In genomic region chr11:130980463-130980862, GRCh38 we compare ENCODE assay signal across 18 cellular contexts.
DNase-seq lines count a peak whose midpoint lies in the region; ATAC-seq and TF ChIP-seq lines count a peak whose summit lies in the region.
"Had no signal": no experiment of that assay in that cellular context is flagged by ENCODE, and none has a peak within 500 bp of the region (broad histone marks: within the 10 kb centered on the region; RNA-seq: fewer than 3 reads in every experiment).

No MANE protein-coding gene starts in this region.

- POLR2A ChIA-PET in IMR-90 (lab: Charles Lee; ENCODE audit: unreplicated experiment), result no interaction called here

- H4K8ac ChIP-seq in IMR-90 (ENCODE audit: low read depth in 2 of 2, low read length in 2 of 2) (no peak overlapping the region), mesenchymal stem cell (ENCODE audit: low read length) (peak overlapping the region; percentile 42)

- H3K27me3 Mint-ChIP-seq in stimulated activated naive B cell treated with anti-CD40 and anti-IgM and Interleukin-4, amounts not matched to agents 10 μg/mL and 1 μg/mL and 100 μg/mL, for 72 hours, result peaks cover 22 to 31% of the 10 kb centered on the region in 2 donors

- ATAC-seq in IMR-90 (ENCODE audit: low read depth) (no peak), HG02885 (IDR thresholded peaks at IDR 0.05; ENCODE audit: poor library complexity, unreplicated experiment) (no peak)
- no peak for ATAC-seq in stimulated activated naive CD8-positive, alpha-beta T cell treated with anti-CD3 and anti-CD28 coated beads, Interleukin-15, Interleukin-2, amounts not matched to agents 100 U/mL and 50 U/mL, for 24 hours
- no peak for ATAC-seq in stimulated activated naive B cell treated with anti-CD40 and anti-IgM and Interleukin-4, amounts not matched to agents 10 μg/mL and 1 μg/mL and 100 μg/mL, for 72 hours (replicated peaks)

- H3K56ac ChIP-seq in IMR-90 (ENCODE audit: extremely low read depth, insufficient read depth, low read length), result no peak overlapping the region

- DNase-seq in D341Med (ENCODE audit: low spot score), result peak; percentile 22
- no peak for DNase-seq in IMR-90
- no peak for DNase-seq in mesenchymal stem cell
- DNase-seq in retina, result peak; percentile 9
- no peak for DNase-seq in stimulated activated naive CD8-positive, alpha-beta T cell treated with anti-CD3 and anti-CD28 coated beads, Interleukin-15, Interleukin-2, amounts not matched to agents 100 U/mL and 50 U/mL, for 24 hours
- DNase-seq in stimulated activated naive B cell treated with anti-CD40 and anti-IgM and Interleukin-4, amounts not matched to agents 10 μg/mL and 1 μg/mL and 100 μg/mL, for 72 hours, result no peak
- DNase-seq: 8988T; ACHN; BE2C; C1 segment of cervical spinal cord; CD4-positive, alpha-beta memory T cell; CD4-positive, CD25-positive, alpha-beta regulatory T cell; CD8-positive, alpha-beta memory T cell; COR-L47; GF-D8 had no signal

- H3K27ac ChIP-seq in IMR-90 (ENCODE audit: insufficient read depth, low read length) (no peak overlapping the region), mesenchymal stem cell (ENCODE audit: low read length, poor library complexity, severe bottlenecking) (no peak overlapping the region)
- H3K27ac ChIP-seq: BLaER1 had no signal

- H3K18ac ChIP-seq in IMR-90 (ENCODE audit: low read depth, low read length) (no peak overlapping the region), mesenchymal stem cell (ENCODE audit: low read depth in 1 of 2, low read length in 2 of 2) (peak overlapping the region in 1 of 2 experiments; percentile 66)

- no peaks in the 10 kb centered on the region for H4K20me1 ChIP-seq in IMR-90 (ENCODE audit: insufficient read depth, low read length)
- H4K20me1 ChIP-seq: BLaER1 had no signal

- H2BK20ac ChIP-seq in IMR-90 (ENCODE audit: low read depth, low read length), result peak overlapping the region; percentile 56; the same call in 1 of the 2 replicates

- H2BK12ac ChIP-seq in mesenchymal stem cell (ENCODE audit: low read length in 2 of 2), result peak overlapping the region in 1 of 2 experiments; percentile 71

- H3K4me1 Mint-ChIP-seq in stimulated activated naive B cell treated with anti-CD40 and anti-IgM and Interleukin-4, amounts not matched to agents 10 μg/mL and 1 μg/mL and 100 μg/mL, for 72 hours, result no peaks in the 10 kb centered on the region
- H3K4me1 Mint-ChIP-seq: CD14-positive monocyte; CD4-positive, alpha-beta memory T cell; CD4-positive, CD25-positive, alpha-beta regulatory T cell; CD8-positive, alpha-beta memory T cell had no signal

- H3K4ac ChIP-seq in IMR-90 (ENCODE audit: low read depth, low read length), result no peak overlapping the region; the same call in 1 of the 2 replicates
- H3K4ac ChIP-seq in mesenchymal stem cell (ENCODE audit: low read depth in 1 of 2, low read length in 2 of 2), result no peak overlapping the region

- H3K36me3 Mint-ChIP-seq in stimulated activated naive B cell treated with anti-CD40 and anti-IgM and Interleukin-4, amounts not matched to agents 10 μg/mL and 1 μg/mL and 100 μg/mL, for 72 hours, result peaks cover 0 to 4% of the 10 kb centered on the region in 2 donors
- H3K36me3 Mint-ChIP-seq: CD14-positive monocyte; CD4-positive, alpha-beta memory T cell; CD4-positive, CD25-positive, alpha-beta regulatory T cell had no signal

- H3K9me3 ChIP-seq in IMR-90 (ENCODE audit: control insufficient read depth, insufficient read depth, low read length), result peaks cover 10% of the 10 kb centered on the region
- peaks cover 5% of the 10 kb centered on the region for H3K9me3 ChIP-seq in mesenchymal stem cell (ENCODE audit: control insufficient read depth, low read length)
- H3K9me3 ChIP-seq: BE2C had no signal

- dilution Hi-C loops in IMR-90 (cut with HindIII; ENCODE audit: low sequenced_read_pairs, unreplicated experiment), result no loop called here

- H3K14ac ChIP-seq in IMR-90 (replicated peaks; ENCODE audit: low read depth, low read length) (no peak overlapping the region), mesenchymal stem cell (ENCODE audit: low read length in 2 of 2) (no peak overlapping the region)

- H3K9me3 Mint-ChIP-seq in stimulated activated naive B cell treated with anti-CD40 and anti-IgM and Interleukin-4, amounts not matched to agents 10 μg/mL and 1 μg/mL and 100 μg/mL, for 72 hours, result peaks cover 7 to 9% of the 10 kb centered on the region in 2 donors

- TF ChIP-seq POLR2A in IMR-90 (IDR thresholded peaks at IDR 0.05; ENCODE audit: low read depth, low read length), result no peak

- H3K4me3 Mint-ChIP-seq in stimulated activated naive B cell treated with anti-CD40 and anti-IgM and Interleukin-4, amounts not matched to agents 10 μg/mL and 1 μg/mL and 100 μg/mL, for 72 hours, result no peak overlapping the region
- H3K4me3 Mint-ChIP-seq: CD14-positive monocyte; CD4-positive, alpha-beta memory T cell; CD4-positive, CD25-positive, alpha-beta regulatory T cell; CD8-positive, alpha-beta memory T cell had no signal

- no peak overlapping the region for H3K27ac Mint-ChIP-seq in stimulated activated naive B cell treated with anti-CD40 and anti-IgM and Interleukin-4, amounts not matched to agents 10 μg/mL and 1 μg/mL and 100 μg/mL, for 72 hours
- H3K27ac Mint-ChIP-seq: CD14-positive monocyte; CD4-positive, alpha-beta memory T cell; CD4-positive, CD25-positive, alpha-beta regulatory T cell; CD8-positive, alpha-beta memory T cell had no signal

- CTCF ChIA-PET in IMR-90 (lab: Yijun Ruan, JAX), result interaction anchor here (0.5 to 1.8 kb wide), 3 partner anchors 54 to 805 kb away, joined by 3 to 6 read pairs (median 3); partner anchors contain the start of gene SNX19

- in situ Hi-C loops in IMR-90 (cut with MboI; ENCODE audit: low sequenced_read_pairs), result no loop called here

- WGBS in IMR-90 (ENCODE audit: extremely low coverage in 2 of 2, insufficient read length in 1 of 2), 2 experiments, result no CpG with 5 or more reads among the region's 3 CpGs
- WGBS in mesenchymal stem cell, result 93% methylated on average over 3 of the region's 3 CpGs

- H3K23ac ChIP-seq in IMR-90 (ENCODE audit: low read depth, low read length), result no peak overlapping the region; the same call in 1 of the 2 replicates
- H3K23ac ChIP-seq in mesenchymal stem cell (ENCODE audit: low read length in 2 of 2), result no peak overlapping the region

- H4K91ac ChIP-seq in IMR-90 (ENCODE audit: insufficient read depth, low read depth, low read length), result no peak overlapping the region
- no peak overlapping the region for H4K91ac ChIP-seq in mesenchymal stem cell (ENCODE audit: low read length)

- no peak for TF ChIP-seq RAD21 in IMR-90 (IDR thresholded peaks at IDR 0.05; ENCODE audit: low read length)

- H3K27me3 ChIP-seq in IMR-90 (ENCODE audit: control insufficient read depth, insufficient read depth, low read length) (no peaks in the 10 kb centered on the region; the same call in none of the 2 replicates), mesenchymal stem cell (ENCODE audit: control insufficient read depth in 1 of 2, insufficient read depth in 1 of 2, low read length in 2 of 2) (peaks cover 0 to 4% of the 10 kb centered on the region in 2 experiments)
- H3K27me3 ChIP-seq: BE2C, BLaER1 had no signal

- no peak overlapping the region for H4K5ac ChIP-seq in IMR-90 (ENCODE audit: low read depth, low read length)

- H2BK5ac ChIP-seq in IMR-90 (ENCODE audit: low read depth, low read length, poor library complexity, severe bottlenecking), result no peak overlapping the region
- no peak overlapping the region for H2BK5ac ChIP-seq in mesenchymal stem cell (ENCODE audit: low read depth, low read length, poor library complexity, severe bottlenecking)

- no peaks in the 10 kb centered on the region for H3K36me3 ChIP-seq in IMR-90 (ENCODE audit: control insufficient read depth, insufficient read depth, low read length)
- H3K36me3 ChIP-seq in mesenchymal stem cell (ENCODE audit: control insufficient read depth in 1 of 2, insufficient read depth in 2 of 2, low read depth in 1 of 2, low read length in 2 of 2), result no peaks in the 10 kb centered on the region
- H3K36me3 ChIP-seq: BE2C, BLaER1 had no signal

- no peak overlapping the region for H3K4me2 ChIP-seq in IMR-90 (ENCODE audit: low read depth, low read length)
- H3K4me2 ChIP-seq in mesenchymal stem cell (ENCODE audit: low read length, poor library complexity, severe bottlenecking), result no peak overlapping the region
- H3K4me2 ChIP-seq: BLaER1 had no signal

- no peak overlapping the region for H3K4me3 ChIP-seq in IMR-90 (ENCODE audit: insufficient read depth, low read depth, low read length)
- no peak overlapping the region for H3K4me3 ChIP-seq in mesenchymal stem cell (ENCODE audit: insufficient read depth in 1 of 2, low read depth in 1 of 2, low read length in 2 of 2)
- H3K4me3 ChIP-seq: BLaER1 had no signal

- H3K4me1 ChIP-seq in IMR-90 (ENCODE audit: control insufficient read depth, insufficient read depth, low read length) (no peaks in the 10 kb centered on the region), mesenchymal stem cell (ENCODE audit: control insufficient read depth, insufficient read depth, low read depth, low read length) (no peaks in the 10 kb centered on the region)
- H3K4me1 ChIP-seq: BE2C, BLaER1 had no signal

- no peak overlapping the region for H2AFZ ChIP-seq in IMR-90 (replicated peaks; ENCODE audit: low read length, poor library complexity)
- H2AFZ ChIP-seq in mesenchymal stem cell (ENCODE audit: low read depth, low read length), result no peak overlapping the region

- H2BK15ac ChIP-seq in IMR-90 (ENCODE audit: low read depth, low read length), result no peak overlapping the region
- H2BK15ac ChIP-seq in mesenchymal stem cell (ENCODE audit: low read depth, poor library complexity, severe bottlenecking), result no peak overlapping the region

- H3K79me1 ChIP-seq in IMR-90 (ENCODE audit: low read depth in 1 of 2, low read length in 2 of 2) (no peaks in the 10 kb centered on the region), mesenchymal stem cell (replicated peaks; ENCODE audit: low read length, poor library complexity, severe bottlenecking) (no peaks in the 10 kb centered on the region)

- TF ChIP-seq CTCF in IMR-90 (conservative IDR thresholded peaks at IDR 0.05; ENCODE audit: low read depth, low read length), result no peak

- H2BK120ac ChIP-seq in IMR-90 (ENCODE audit: low read depth, low read length), result peak overlapping the region; percentile 56
- H2BK120ac ChIP-seq in mesenchymal stem cell (ENCODE audit: low read depth, low read length), result no peak overlapping the region

- H2AK9ac ChIP-seq in IMR-90 (replicated peaks; ENCODE audit: low read depth, low read length, poor library complexity), result no peak overlapping the region

- no peaks in the 10 kb centered on the region; the same call in 1 of the 2 replicates for H3K9me1 ChIP-seq in IMR-90 (ENCODE audit: insufficient read depth, low read length)

- no TSS peak for BruUV-seq in IMR-90 (replicated peaks; lab: Mats Ljungman, UMichigan)

- H2AK5ac ChIP-seq in IMR-90 (ENCODE audit: low read depth, low read length) (no peak overlapping the region), mesenchymal stem cell (ENCODE audit: low read length, severe bottlenecking) (no peak overlapping the region)

- H3K9ac ChIP-seq in IMR-90 (ENCODE audit: low read depth, low read length) (no peak overlapping the region), mesenchymal stem cell (ENCODE audit: low read length) (no peak overlapping the region)
- H3K9ac ChIP-seq: BLaER1 had no signal

- intact Hi-C loops in IMR-90 (cut with micrococcal nuclease), result no loop called here

TF ChIP-seq in IMR-90, 13 proteins besides CTCF, POLR2A, EP300 and RAD21 (continues in another document):
- no peak for TF ChIP-seq RCOR1 (IDR thresholded peaks at IDR 0.05; ENCODE audit: insufficient replicate concordance, low read length)
- TF ChIP-seq RFX5 (IDR thresholded peaks at IDR 0.05; ENCODE audit: low read depth, low read length), result no peak

Comparison
In these comparisons a context has a peak if more than half of its experiments do, and no peak if none do; other contexts are left out.
1. DNase-seq: peak in D341Med (single experiment) and retina (single experiment); none in IMR-90 (single experiment), mesenchymal stem cell (single experiment), stimulated activated naive CD8-positive, alpha-beta T cell treated with anti-CD3 and anti-CD28 coated beads, Interleukin-15, Interleukin-2, amounts not matched to agents 100 U/mL and 50 U/mL, for 24 hours (single experiment) and stimulated activated naive B cell treated with anti-CD40 and anti-IgM and Interleukin-4, amounts not matched to agents 10 μg/mL and 1 μg/mL and 100 μg/mL, for 72 hours (single experiment).